2 cellular contexts compared by ENCODE assay signal in genomic region chr18:79936641-79937040, GRCh38.
TF ChIP-seq lines count a peak whose summit lies in the region.

No MANE protein-coding gene starts in this region.

TF ChIP-seq in WTC11, 78 proteins besides CTCF, POLR2A, EP300 and RAD21:
- TF ChIP-seq ATF3 (CRISPR knock-in tag; conservative IDR thresholded peaks at IDR 0.05), result no peak
- no peak for TF ChIP-seq SOX15 (CRISPR knock-in tag; IDR thresholded peaks at IDR 0.05)
- no peak for TF ChIP-seq TP53 (CRISPR knock-in tag; IDR thresholded peaks at IDR 0.05)
- no peak for TF ChIP-seq IRF2 (CRISPR knock-in tag; IDR thresholded peaks at IDR 0.05; ENCODE audit: borderline replicate concordance, low read depth)
- TF ChIP-seq TEAD1 (CRISPR knock-in tag; IDR thresholded peaks at IDR 0.05), result no peak

TF ChIP-seq in GM23338, 12 proteins besides CTCF, POLR2A, EP300 and RAD21 (continued from another document):
- TF ChIP-seq, protein P1, sequence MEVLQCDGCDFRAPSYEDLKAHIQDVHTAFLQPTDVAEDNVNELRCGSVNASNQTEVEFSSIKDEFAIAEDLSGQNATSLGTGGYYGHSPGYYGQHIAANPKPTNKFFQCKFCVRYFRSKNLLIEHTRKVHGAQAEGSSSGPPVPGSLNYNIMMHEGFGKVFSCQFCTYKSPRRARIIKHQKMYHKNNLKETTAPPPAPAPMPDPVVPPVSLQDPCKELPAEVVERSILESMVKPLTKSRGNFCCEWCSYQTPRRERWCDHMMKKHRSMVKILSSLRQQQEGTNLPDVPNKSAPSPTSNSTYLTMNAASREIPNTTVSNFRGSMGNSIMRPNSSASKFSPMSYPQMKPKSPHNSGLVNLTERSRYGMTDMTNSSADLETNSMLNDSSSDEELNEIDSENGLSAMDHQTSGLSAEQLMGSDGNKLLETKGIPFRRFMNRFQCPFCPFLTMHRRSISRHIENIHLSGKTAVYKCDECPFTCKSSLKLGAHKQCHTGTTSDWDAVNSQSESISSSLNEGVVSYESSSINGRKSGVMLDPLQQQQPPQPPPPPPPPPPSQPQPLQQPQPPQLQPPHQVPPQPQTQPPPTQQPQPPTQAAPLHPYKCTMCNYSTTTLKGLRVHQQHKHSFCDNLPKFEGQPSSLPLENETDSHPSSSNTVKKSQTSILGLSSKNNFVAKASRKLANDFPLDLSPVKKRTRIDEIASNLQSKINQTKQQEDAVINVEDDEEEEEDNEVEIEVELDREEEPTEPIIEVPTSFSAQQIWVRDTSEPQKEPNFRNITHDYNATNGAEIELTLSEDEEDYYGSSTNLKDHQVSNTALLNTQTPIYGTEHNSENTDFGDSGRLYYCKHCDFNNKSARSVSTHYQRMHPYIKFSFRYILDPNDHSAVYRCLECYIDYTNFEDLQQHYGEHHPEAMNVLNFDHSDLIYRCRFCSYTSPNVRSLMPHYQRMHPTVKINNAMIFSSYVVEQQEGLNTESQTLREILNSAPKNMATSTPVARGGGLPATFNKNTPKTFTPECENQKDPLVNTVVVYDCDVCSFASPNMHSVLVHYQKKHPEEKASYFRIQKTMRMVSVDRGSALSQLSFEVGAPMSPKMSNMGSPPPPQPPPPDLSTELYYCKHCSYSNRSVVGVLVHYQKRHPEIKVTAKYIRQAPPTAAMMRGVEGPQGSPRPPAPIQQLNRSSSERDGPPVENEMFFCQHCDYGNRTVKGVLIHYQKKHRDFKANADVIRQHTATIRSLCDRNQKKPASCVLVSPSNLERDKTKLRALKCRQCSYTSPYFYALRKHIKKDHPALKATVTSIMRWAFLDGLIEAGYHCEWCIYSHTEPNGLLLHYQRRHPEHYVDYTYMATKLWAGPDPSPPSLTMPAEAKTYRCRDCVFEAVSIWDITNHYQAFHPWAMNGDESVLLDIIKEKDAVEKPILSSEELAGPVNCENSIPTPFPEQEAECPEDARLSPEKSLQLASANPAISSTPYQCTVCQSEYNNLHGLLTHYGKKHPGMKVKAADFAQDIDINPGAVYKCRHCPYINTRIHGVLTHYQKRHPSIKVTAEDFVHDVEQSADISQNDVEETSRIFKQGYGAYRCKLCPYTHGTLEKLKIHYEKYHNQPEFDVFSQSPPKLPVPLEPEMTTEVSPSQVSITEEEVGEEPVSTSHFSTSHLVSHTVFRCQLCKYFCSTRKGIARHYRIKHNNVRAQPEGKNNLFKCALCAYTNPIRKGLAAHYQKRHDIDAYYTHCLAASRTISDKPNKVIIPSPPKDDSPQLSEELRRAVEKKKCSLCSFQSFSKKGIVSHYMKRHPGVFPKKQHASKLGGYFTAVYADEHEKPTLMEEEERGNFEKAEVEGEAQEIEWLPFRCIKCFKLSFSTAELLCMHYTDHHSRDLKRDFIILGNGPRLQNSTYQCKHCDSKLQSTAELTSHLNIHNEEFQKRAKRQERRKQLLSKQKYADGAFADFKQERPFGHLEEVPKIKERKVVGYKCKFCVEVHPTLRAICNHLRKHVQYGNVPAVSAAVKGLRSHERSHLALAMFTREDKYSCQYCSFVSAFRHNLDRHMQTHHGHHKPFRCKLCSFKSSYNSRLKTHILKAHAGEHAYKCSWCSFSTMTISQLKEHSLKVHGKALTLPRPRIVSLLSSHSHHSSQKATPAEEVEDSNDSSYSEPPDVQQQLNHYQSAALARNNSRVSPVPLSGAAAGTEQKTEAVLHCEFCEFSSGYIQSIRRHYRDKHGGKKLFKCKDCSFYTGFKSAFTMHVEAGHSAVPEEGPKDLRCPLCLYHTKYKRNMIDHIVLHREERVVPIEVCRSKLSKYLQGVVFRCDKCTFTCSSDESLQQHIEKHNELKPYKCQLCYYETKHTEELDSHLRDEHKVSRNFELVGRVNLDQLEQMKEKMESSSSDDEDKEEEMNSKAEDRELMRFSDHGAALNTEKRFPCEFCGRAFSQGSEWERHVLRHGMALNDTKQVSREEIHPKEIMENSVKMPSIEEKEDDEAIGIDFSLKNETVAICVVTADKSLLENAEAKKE (CRISPR knock-in tag; IDR thresholded peaks at IDR 0.05), result no peak
- no peak for TF ChIP-seq CREB1 (CRISPR knock-in tag; IDR thresholded peaks at IDR 0.05; ENCODE audit: low read depth)
- no peak for TF ChIP-seq EZH2 (IDR thresholded peaks at IDR 0.05; ENCODE audit: low read depth, unreplicated experiment)
- no peak for TF ChIP-seq REST (IDR thresholded peaks at IDR 0.05; ENCODE audit: unreplicated experiment)
- TF ChIP-seq, protein P2, sequence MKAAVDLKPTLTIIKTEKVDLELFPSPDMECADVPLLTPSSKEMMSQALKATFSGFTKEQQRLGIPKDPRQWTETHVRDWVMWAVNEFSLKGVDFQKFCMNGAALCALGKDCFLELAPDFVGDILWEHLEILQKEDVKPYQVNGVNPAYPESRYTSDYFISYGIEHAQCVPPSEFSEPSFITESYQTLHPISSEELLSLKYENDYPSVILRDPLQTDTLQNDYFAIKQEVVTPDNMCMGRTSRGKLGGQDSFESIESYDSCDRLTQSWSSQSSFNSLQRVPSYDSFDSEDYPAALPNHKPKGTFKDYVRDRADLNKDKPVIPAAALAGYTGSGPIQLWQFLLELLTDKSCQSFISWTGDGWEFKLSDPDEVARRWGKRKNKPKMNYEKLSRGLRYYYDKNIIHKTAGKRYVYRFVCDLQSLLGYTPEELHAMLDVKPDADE (IDR thresholded peaks at IDR 0.05), result no peak
- no peak for TF ChIP-seq STAT1 (IDR thresholded peaks at IDR 0.05; ENCODE audit: unreplicated experiment)
